In genomic region chr17:49217651-49218413, GRCh38 we compare ENCODE assay signal across 8 cellular contexts. TPM values are rescaled to one million over a fixed set of nuclear protein-coding genes. Genes with fewer than 3 reads are reported as not detected.
DNase-seq lines count a peak whose midpoint lies in the region; ATAC-seq lines count a peak whose summit lies in the region.

No MANE protein-coding gene starts in this region.

- H3K27ac ChIP-seq in naive thymus-derived CD4-positive, alpha-beta T cell (ENCODE audit: low read depth, low read length): peak overlapping the region; percentile 70

- intact Hi-C loops in naive thymus-derived CD4-positive, alpha-beta T cell (cut with micrococcal nuclease): loop anchor here (1.0 kb wide), 4 partner anchors 8 to 124 kb away; partner anchors contain the start of genes ABI3 (in 2 of the 2), GNGT2 (in 2 of the 2) and PHOSPHO1 (in 1 of the 2)

- ATAC-seq in GM19438 (IDR thresholded peaks at IDR 0.05; ENCODE audit: low read depth, unreplicated experiment) (peak; percentile 44), GM19467 (IDR thresholded peaks at IDR 0.05; ENCODE audit: unreplicated experiment) (no peak)
- ATAC-seq in naive thymus-derived CD4-positive, alpha-beta T cell: peak; percentile 87

- peaks cover 0 to 14% (median 7%) of the 10 kb centered on the region in 3 experiments for H3K36me3 ChIP-seq in naive thymus-derived CD4-positive, alpha-beta T cell (ENCODE audit: control insufficient read depth in 2 of 3, insufficient read depth in 3 of 3, low read length in 3 of 3)

- H3K27me3 ChIP-seq in naive thymus-derived CD4-positive, alpha-beta T cell (ENCODE audit: control insufficient read depth in 2 of 2, insufficient read depth in 2 of 2, low read length in 2 of 2): no peaks in the 10 kb centered on the region

- CTCF ChIA-PET in naive thymus-derived CD4-positive, alpha-beta T cell (lab: Charles Lee): interaction anchor here (0.8 to 2.5 kb wide), 3 partner anchors 9 to 19 kb away, joined by 3 to 14 read pairs (median 4); no protein-coding TSS in a partner anchor

- no peak overlapping the region for H3K4me3 ChIP-seq in naive thymus-derived CD4-positive, alpha-beta T cell (ENCODE audit: low read length)

- peaks cover 0 to 63% (median 5%) of the 10 kb centered on the region in 5 donors for H3K36me3 Mint-ChIP-seq in naive thymus-derived CD4-positive, alpha-beta T cell

- no peaks in the 10 kb centered on the region for H3K9me3 Mint-ChIP-seq in naive thymus-derived CD4-positive, alpha-beta T cell

- peak overlapping the region; percentile 78 to 94 (median 84) for H3K4me3 Mint-ChIP-seq in naive thymus-derived CD4-positive, alpha-beta T cell

- POLR2A ChIA-PET in naive thymus-derived CD4-positive, alpha-beta T cell (lab: Charles Lee): interaction anchor here (1.0 to 17.4 kb wide), 2 partner anchors 9 to 21 kb away, joined by 7 to 237 read pairs; no protein-coding TSS in a partner anchor

- H3K27ac Mint-ChIP-seq in naive thymus-derived CD4-positive, alpha-beta T cell: peak overlapping the region; percentile 81 to 99 (median 92)

- peaks cover 56 to 74% (median 65%) of the 10 kb centered on the region in 7 donors for H3K4me1 Mint-ChIP-seq in naive thymus-derived CD4-positive, alpha-beta T cell

- DNase-seq in AML-193 (lab: John Stamatoyannopoulos, UW) (peak; percentile 85 to 93), NOMO-1 (lab: John Stamatoyannopoulos, UW; ENCODE audit: unreplicated experiment in 2 of 2) (peak; percentile 53 to 59), activated gamma-delta T cell treated with Interleukin-2 at 50 U/mL for 16 hours (peak; percentile 78), LoVo (ENCODE audit: low spot score) (no peak), COLO829 (ENCODE audit: low spot score) (no peak)
- peak; percentile 41 to 84 (median 79) for DNase-seq in naive thymus-derived CD4-positive, alpha-beta T cell

- peaks cover 64 to 72% of the 10 kb centered on the region in 2 donors for H3K4me1 ChIP-seq in naive thymus-derived CD4-positive, alpha-beta T cell (ENCODE audit: control insufficient read depth in 2 of 2, insufficient read depth in 2 of 2, low read length in 2 of 2)

- H3K9me3 ChIP-seq in naive thymus-derived CD4-positive, alpha-beta T cell (ENCODE audit: control insufficient read depth in 2 of 3, low read length in 3 of 3): no peaks in the 10 kb centered on the region

- no peaks in the 10 kb centered on the region for H3K27me3 Mint-ChIP-seq in naive thymus-derived CD4-positive, alpha-beta T cell

RNA-seq across cellular contexts. Expression of gene ABI3, which starts 7.3 kb away (rescaled TPM):
- total RNA-seq in naive thymus-derived CD4-positive, alpha-beta T cell: 10 to 100 TPM in 3 of 5 experiments, 1 to 10 TPM in 2; 8.2 to 57.8 (median 11.0) TPM
- polyA plus RNA-seq in naive thymus-derived CD4-positive, alpha-beta T cell: 10 to 100 TPM; 15.0 to 21.8 TPM

RNA-seq across cellular contexts. Expression of gene GNGT2, which starts 7.5 kb away (rescaled TPM):
- total RNA-seq in naive thymus-derived CD4-positive, alpha-beta T cell: 10 to 100 TPM in 2 of 5 experiments, 1 to 10 TPM in 3; 2.8 to 16.9 (median 5.1) TPM
- polyA plus RNA-seq in naive thymus-derived CD4-positive, alpha-beta T cell: 10 to 100 TPM in 1 of 2 donors, 1 to 10 TPM in 1; 8.3 to 11.7 TPM

RNA-seq across cellular contexts. Expression of gene PHOSPHO1, which starts 12.8 kb away (rescaled TPM):
- total RNA-seq in naive thymus-derived CD4-positive, alpha-beta T cell: under 1 TPM in 1 of 5 experiments, not detected in 4; 0.17 TPM
- polyA plus RNA-seq in naive thymus-derived CD4-positive, alpha-beta T cell: under 1 TPM; 0.46 to 0.99 TPM

Comparison
In these comparisons a context has a peak if more than half of its experiments do, and no peak if none do; other contexts are left out.
1. DNase-seq: peak in AML-193 (2 of 2), NOMO-1 (2 of 2), activated gamma-delta T cell treated with Interleukin-2 at 50 U/mL for 16 hours (single experiment) and naive thymus-derived CD4-positive, alpha-beta T cell (9 of 9); none in LoVo (single experiment) and COLO829 (single experiment).